In the genomic region with DNA sequence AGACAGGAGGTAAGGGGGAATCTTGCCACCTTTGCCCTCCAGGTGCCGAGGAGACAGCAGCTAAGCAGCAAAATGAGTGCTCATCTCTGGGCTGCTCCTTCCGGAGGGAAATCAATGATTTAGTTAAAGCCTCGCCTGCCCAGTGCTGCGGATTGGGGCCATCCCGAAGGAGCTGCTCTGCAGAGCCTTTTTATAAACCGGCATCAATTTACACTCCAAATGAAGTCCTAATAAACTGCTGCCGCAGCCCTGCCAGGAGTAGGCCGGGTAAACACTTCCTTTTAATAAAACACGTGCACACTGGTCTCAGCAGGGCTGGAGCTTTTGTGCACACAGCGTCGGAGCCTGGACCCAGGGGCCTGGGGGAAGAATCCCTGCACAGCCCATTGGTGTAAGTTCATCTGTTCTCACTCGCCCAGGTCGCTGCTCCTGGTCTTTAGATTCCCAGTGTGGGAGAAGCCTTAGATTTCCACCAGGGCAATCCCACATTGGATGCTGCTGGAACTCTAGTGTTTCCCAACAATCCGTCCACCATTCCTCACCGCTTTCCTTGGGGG, we compare ENCODE assay signal across 20 cellular contexts.
DNase-seq lines count a peak whose midpoint lies in the region; ATAC-seq, FAIRE-seq and TF ChIP-seq lines count a peak whose summit lies in the region.
"Had no signal": no experiment of that assay in that cellular context is flagged by ENCODE, and none has a peak within 500 bp of the region (broad histone marks: within the 10 kb centered on the region; RNA-seq: fewer than 3 reads in every experiment).

No MANE protein-coding gene starts in this region.

- H2BK15ac ChIP-seq in H1 (ENCODE audit: low read length): no peak overlapping the region

- no peaks in the 10 kb centered on the region for H3K4me1 Mint-ChIP-seq in naive thymus-derived CD4-positive, alpha-beta T cell
- H3K4me1 Mint-ChIP-seq: CD4-positive, alpha-beta memory T cell had no signal

- no peak overlapping the region for H2BK20ac ChIP-seq in H1 (ENCODE audit: low read length)

- H3K4me2 ChIP-seq in H1 (ENCODE audit: insufficient read depth in 1 of 2, low read depth in 2 of 2, low read length in 2 of 2): no peak overlapping the region
- H3K4me2 ChIP-seq: A549 had no signal

- peak overlapping the region; percentile 28; the same call in 1 of the 2 replicates for H3K18ac ChIP-seq in H1 (ENCODE audit: extremely low read depth, low read length)

- H3K27ac ChIP-seq in H1 (ENCODE audit: low read depth, low read length) (no peak overlapping the region), sigmoid colon (peak overlapping the region in 3 of 4 donors; percentile 21 to 47 (median 46)), tibial artery (no peak overlapping the region)
- no peak overlapping the region for H3K27ac ChIP-seq in naive thymus-derived CD4-positive, alpha-beta T cell (ENCODE audit: low read depth, low read length)
- H3K27ac ChIP-seq: A549, Peyer's patch, SJSA1 had no signal

- no peak overlapping the region for H3K56ac ChIP-seq in H1 (replicated peaks; ENCODE audit: insufficient read length, low read depth, low read length)

- H4K5ac ChIP-seq in H1 (ENCODE audit: insufficient read length, low read depth, low read length): no peak overlapping the region

- H3K4me3 Mint-ChIP-seq in naive thymus-derived CD4-positive, alpha-beta T cell: no peak overlapping the region
- H3K4me3 Mint-ChIP-seq: CD4-positive, alpha-beta memory T cell had no signal

- no peak for ATAC-seq in HG02981 (IDR thresholded peaks at IDR 0.05; ENCODE audit: unreplicated experiment)
- ATAC-seq in naive thymus-derived CD4-positive, alpha-beta T cell: no peak
- ATAC-seq: A549 had no signal

- no peaks in the 10 kb centered on the region for H3K36me3 ChIP-seq in H1 (ENCODE audit: control insufficient read depth in 2 of 4, insufficient read depth in 4 of 4, low read length in 3 of 4)
- H3K36me3 ChIP-seq in sigmoid colon: no peaks in the 10 kb centered on the region
- no peaks in the 10 kb centered on the region for H3K36me3 ChIP-seq in naive thymus-derived CD4-positive, alpha-beta T cell (ENCODE audit: control insufficient read depth in 2 of 3, insufficient read depth in 3 of 3, low read length in 3 of 3)
- H3K36me3 ChIP-seq in tibial artery: no peaks in the 10 kb centered on the region
- H3K36me3 ChIP-seq: HAP-1, Peyer's patch, SJSA1 had no signal

- H3K4me1 ChIP-seq in H1 (replicated peaks in 1 of 4; ENCODE audit: control insufficient read depth in 3 of 4, insufficient read depth in 4 of 4, low read length in 3 of 4) (peaks cover 0 to 4% (median 3%) of the 10 kb centered on the region in 4 experiments; a peak in 2 of 7 replicates), sigmoid colon (peaks cover 0 to 26% (median 15%) of the 10 kb centered on the region in 4 donors), tibial artery (no peaks in the 10 kb centered on the region)
- no peaks in the 10 kb centered on the region for H3K4me1 ChIP-seq in naive thymus-derived CD4-positive, alpha-beta T cell (ENCODE audit: control insufficient read depth in 2 of 2, insufficient read depth in 2 of 2, low read length in 2 of 2)
- H3K4me1 ChIP-seq: A549, HAP-1, Peyer's patch, SJSA1 had no signal

- no peaks in the 10 kb centered on the region for H3K79me1 ChIP-seq in H1 (ENCODE audit: low read depth, low read length)

- H3K36me3 Mint-ChIP-seq in naive thymus-derived CD4-positive, alpha-beta T cell: no peaks in the 10 kb centered on the region
- H3K36me3 Mint-ChIP-seq: CD4-positive, alpha-beta memory T cell had no signal

- TF ChIP-seq CTCF in H1 (IDR thresholded peaks at IDR 0.05; ENCODE audit: control extremely low read depth in 1 of 3, insufficient read depth in 1 of 3, low read depth in 1 of 3, low read length in 3 of 3) (no peak), sigmoid colon (IDR thresholded peaks at IDR 0.05) (no peak), tibial artery (IDR thresholded peaks at IDR 0.05) (no peak)

- H3K27ac Mint-ChIP-seq in naive thymus-derived CD4-positive, alpha-beta T cell: no peak overlapping the region
- H3K27ac Mint-ChIP-seq: CD4-positive, alpha-beta memory T cell had no signal

- no peak overlapping the region for H3K9ac ChIP-seq in H1 (replicated peaks in 1 of 4; ENCODE audit: extremely low read depth in 1 of 4, low read depth in 3 of 4, low read length in 3 of 4)

- no peaks in the 10 kb centered on the region for H3K23me2 ChIP-seq in H1 (ENCODE audit: low read depth, low read length)

- H3K9me3 Mint-ChIP-seq in naive thymus-derived CD4-positive, alpha-beta T cell: no peaks in the 10 kb centered on the region
- H3K9me3 Mint-ChIP-seq: CD4-positive, alpha-beta memory T cell had no signal

- POLR2A ChIA-PET in H1 (lab: Charles Lee; ENCODE audit: partially characterized antibody): no interaction called here
- POLR2A ChIA-PET in naive thymus-derived CD4-positive, alpha-beta T cell (lab: Charles Lee): no interaction called here

- H2BK5ac ChIP-seq in H1 (ENCODE audit: low read depth, low read length): no peak overlapping the region

- no peak overlapping the region for H2AK5ac ChIP-seq in H1 (ENCODE audit: low read depth, low read length)

- H2AFZ ChIP-seq in H1 (ENCODE audit: low read length): peak overlapping the region; percentile 77; the same call in 1 of the 2 replicates

- H3K14ac ChIP-seq in H1 (ENCODE audit: insufficient read length): no peak overlapping the region

- no peak for TF ChIP-seq RAD21 in H1 (IDR thresholded peaks at IDR 0.05 in 1 of 2, conservative IDR thresholded peaks at IDR 0.05 in 1 of 2; ENCODE audit: low read depth in 2 of 2, low read length in 2 of 2)

- TF ChIP-seq POLR2A in H1 (IDR thresholded peaks at IDR 0.05; ENCODE audit: control extremely low read depth in 1 of 2, low read depth in 2 of 2, low read length in 2 of 2) (no peak), sigmoid colon (IDR thresholded peaks at IDR 0.05) (no peak)

- no peak overlapping the region for H4K91ac ChIP-seq in H1 (replicated peaks; ENCODE audit: insufficient read length, low read length)

- peak; percentile 19 for DNase-seq in NCI-H748 (lab: John Stamatoyannopoulos, UW; ENCODE audit: unreplicated experiment)
- no peak for DNase-seq in NCI-H748 treated with DMSO at 0.1 percent for 48 hours (lab: John Stamatoyannopoulos, UW)
- peak; percentile 56 for DNase-seq in NCI-H2196 (lab: John Stamatoyannopoulos, UW; ENCODE audit: unreplicated experiment)
- no peak for DNase-seq in H1 (ENCODE audit: low read depth in 1 of 2, low spot score in 2 of 2)
- DNase-seq in sigmoid colon: peak; percentile 65
- no peak for DNase-seq in naive thymus-derived CD4-positive, alpha-beta T cell
- DNase-seq in tibial artery: no peak
- DNase-seq: Calu3; CD4-positive, alpha-beta memory T cell; Kasumi-1; MM.1S; NCI-H1105 treated with DMSO at 0.1 percent for 48 hours; NCI-H1694; NCI-H524 treated with DMSO at 0.1 percent for 48 hours; Peyer's patch; SW 1271 had no signal

- H2BK12ac ChIP-seq in H1 (ENCODE audit: low read depth, low read length): no peak overlapping the region

- H3K79me2 ChIP-seq in H1 (ENCODE audit: control insufficient read depth in 1 of 2, insufficient read depth in 2 of 2, low read length in 2 of 2): no peaks in the 10 kb centered on the region

- intact Hi-C loops in sigmoid colon (cut with DNase I) (no loop called here), tibial artery (cut with DNase I; ENCODE audit: low total_unique reads) (no loop called here)
- intact Hi-C loops in naive thymus-derived CD4-positive, alpha-beta T cell (cut with micrococcal nuclease): no loop called here

- peaks cover 0 to 34% (median 11%) of the 10 kb centered on the region in 5 donors for H3K27me3 Mint-ChIP-seq in naive thymus-derived CD4-positive, alpha-beta T cell

- no peak for FAIRE-seq in H1 (lab: Jason Lieb, UNC)
- FAIRE-seq: A549 had no signal

- CTCF ChIA-PET in H1 (lab: Charles Lee; ENCODE audit: partially characterized antibody): interaction anchor here (0.5 to 1.3 kb wide), 5 partner anchors 18 to 533 kb away, joined by 3 read pairs; no protein-coding TSS in a partner anchor
- CTCF ChIA-PET in naive thymus-derived CD4-positive, alpha-beta T cell (lab: Charles Lee): no interaction called here

- no peak overlapping the region for H3K23ac ChIP-seq in H1 (ENCODE audit: insufficient read length)

- H3K27me3 ChIP-seq in H1 (replicated peaks in 1 of 4; ENCODE audit: control insufficient read depth in 3 of 4, extremely low read depth in 1 of 4, insufficient read depth in 3 of 4, low read length in 3 of 4) (no peaks in the 10 kb centered on the region), sigmoid colon (no peaks in the 10 kb centered on the region), tibial artery (no peaks in the 10 kb centered on the region)
- H3K27me3 ChIP-seq in naive thymus-derived CD4-positive, alpha-beta T cell (ENCODE audit: control insufficient read depth in 2 of 2, insufficient read depth in 2 of 2, low read length in 2 of 2): no peaks in the 10 kb centered on the region
- H3K27me3 ChIP-seq: Peyer's patch had no signal

- TF ChIP-seq EP300 in H1 (IDR thresholded peaks at IDR 0.05; ENCODE audit: borderline replicate concordance in 1 of 2, low read depth in 2 of 2, low read length in 2 of 2) (no peak), sigmoid colon (IDR thresholded peaks at IDR 0.05) (peak in 1 of 4 donors; percentile 19)

- H3K4ac ChIP-seq in H1 (replicated peaks; ENCODE audit: insufficient read length, low read depth, low read length): no peak overlapping the region

- no peaks in the 10 kb centered on the region for H4K20me1 ChIP-seq in H1 (replicated peaks in 1 of 2; ENCODE audit: control insufficient read depth in 1 of 2, insufficient read depth in 2 of 2, low read length in 2 of 2)

- WGBS in H1 (ENCODE audit: extremely low coverage in 1 of 2, insufficient coverage in 1 of 2, insufficient read length in 1 of 2, insufficient replicate concordance in 2 of 2, low coverage in 1 of 2, low lambda C conversion rate in 2 of 2, missing lambda C conversion rate in 1 of 2), 2 experiments: 87% methylated on average over 15 of the region's 15 CpGs; no CpG with 5 or more reads in 1 of the 2 experiments
- 24 to 50% methylated on average over 15 of the region's 15 CpGs for WGBS in sigmoid colon, 2 donors

- peak overlapping the region; percentile 19; the same call in 1 of the 2 replicates for H4K8ac ChIP-seq in H1 (ENCODE audit: extremely low read depth, insufficient read depth, low read length)

- H3K4me3 ChIP-seq in H1 (ENCODE audit: extremely low read depth in 1 of 4, insufficient read depth in 2 of 4, low read depth in 3 of 4, low read length in 4 of 4) (no peak overlapping the region), sigmoid colon (no peak overlapping the region), tibial artery (no peak overlapping the region)
- no peak overlapping the region for H3K4me3 ChIP-seq in naive thymus-derived CD4-positive, alpha-beta T cell (ENCODE audit: low read length)
- H3K4me3 ChIP-seq: A549, HAP-1, Peyer's patch, SJSA1 had no signal

- H3K9me3 ChIP-seq in H1 (ENCODE audit: insufficient read depth in 2 of 2, low read depth in 1 of 2, low read length in 1 of 2): no peaks in the 10 kb centered on the region
- H3K9me3 ChIP-seq in sigmoid colon: no peaks in the 10 kb centered on the region
- H3K9me3 ChIP-seq in naive thymus-derived CD4-positive, alpha-beta T cell (ENCODE audit: control insufficient read depth in 2 of 3, low read length in 3 of 3): no peaks in the 10 kb centered on the region
- H3K9me3 ChIP-seq in tibial artery: no peaks in the 10 kb centered on the region
- H3K9me3 ChIP-seq: A549, HAP-1, Peyer's patch, SJSA1 had no signal

- H2BK120ac ChIP-seq in H1 (replicated peaks; ENCODE audit: low read depth, low read length): no peak overlapping the region

Comparison
In these comparisons a context has a peak if more than half of its experiments do, and no peak if none do; other contexts are left out.
1. DNase-seq: peak in NCI-H748 (single experiment), NCI-H2196 (single experiment) and sigmoid colon (single experiment); none in NCI-H748 treated with DMSO at 0.1 percent for 48 hours (single experiment), H1 (0 of 2), naive thymus-derived CD4-positive, alpha-beta T cell (0 of 9) and tibial artery (0 of 2).
2. H3K27ac ChIP-seq: peak in sigmoid colon (3 of 4); none in H1 (single experiment), naive thymus-derived CD4-positive, alpha-beta T cell (single experiment) and tibial artery (0 of 2).